Comparison of ENCODE assay signal across 14 cellular contexts in the genomic region with DNA sequence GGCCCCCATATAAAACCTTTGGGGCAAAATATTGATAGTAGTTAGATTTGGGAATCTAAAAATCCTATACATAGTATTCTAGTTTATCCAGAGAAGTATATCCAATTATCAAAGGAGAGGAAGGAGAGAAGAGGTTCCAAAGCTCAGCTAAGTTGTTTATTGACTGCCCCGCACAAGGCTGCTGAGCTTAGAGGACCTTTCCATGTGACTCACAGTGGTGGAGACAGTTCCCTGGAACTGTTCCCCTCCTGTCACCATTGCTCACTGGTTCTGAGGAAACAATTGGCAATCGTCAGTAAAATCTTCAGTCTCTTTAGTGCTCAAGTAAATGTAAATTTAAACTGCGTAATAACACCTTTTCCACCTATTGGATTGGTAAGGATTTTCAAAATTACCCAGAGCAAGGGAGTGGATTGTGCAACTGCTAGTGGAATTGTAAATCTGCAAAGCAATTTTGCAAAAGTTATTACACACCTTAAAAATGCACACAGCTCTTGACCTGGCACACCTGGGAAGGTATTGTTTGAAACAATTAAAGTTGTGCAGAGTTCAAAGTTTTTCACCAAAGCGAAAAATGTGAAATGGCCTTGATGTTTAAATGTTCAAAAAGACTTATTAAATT.
DNase-seq lines count a peak whose midpoint lies in the region; ATAC-seq and TF ChIP-seq lines count a peak whose summit lies in the region.
"Had no signal": no experiment of that assay in that cellular context is flagged by ENCODE, and none has a peak within 500 bp of the region (broad histone marks: within the 10 kb centered on the region; RNA-seq: fewer than 3 reads in every experiment).

No MANE protein-coding gene starts in this region.

- no peak for TF ChIP-seq CTCF in body of pancreas (IDR thresholded peaks at IDR 0.05)
- no peak for TF ChIP-seq CTCF in left lung (IDR thresholded peaks at IDR 0.05)
- no peak for TF ChIP-seq CTCF in thyroid gland (IDR thresholded peaks at IDR 0.05)

- no peaks in the 10 kb centered on the region for H3K36me3 ChIP-seq in body of pancreas (replicated peaks in 1 of 2; ENCODE audit: insufficient read depth in 1 of 2, low read depth in 2 of 2)
- H3K36me3 ChIP-seq in left lung = no peaks in the 10 kb centered on the region
- no peaks in the 10 kb centered on the region for H3K36me3 ChIP-seq in thyroid gland

- 68% methylated on average over 4 of the region's 4 CpGs for WGBS in body of pancreas, 2 donors
- 50 to 64% methylated on average over 4 of the region's 4 CpGs for WGBS in thyroid gland, 2 donors

- intact Hi-C loops in body of pancreas (cut with DNase I) = no loop called here
- intact Hi-C loops in left lung (cut with DNase I) = no loop called here
- intact Hi-C loops in thyroid gland (cut with DNase I) = no loop called here

- peak; percentile 59 for ATAC-seq in body of pancreas
- ATAC-seq in left lung = peak; percentile 77
- ATAC-seq: T-cell had no signal

- peaks cover 18% of the 10 kb centered on the region for H3K4me1 ChIP-seq in body of pancreas
- peaks cover 6 to 14% of the 10 kb centered on the region in 2 donors for H3K4me1 ChIP-seq in left lung
- H3K4me1 ChIP-seq in thyroid gland = no peaks in the 10 kb centered on the region
- H3K4me1 ChIP-seq: parathyroid adenoma had no signal

- DNase-seq in HuH-7.5 (ENCODE audit: low spot score) (peak; percentile 40), body of pancreas (peak in 3 of 4 donors; percentile 29 to 60 (median 41)), left lung (no peak), thyroid gland (peak; percentile 23 to 29), EL (no peak), caudate nucleus (lab: John Stamatoyannopoulos, UW) (no peak), NCI-H446 (lab: John Stamatoyannopoulos, UW) (no peak)
- DNase-seq: activated gamma-delta T cell; Calu3; left cardiac atrium; NCI-H2107; stimulated activated CD4-positive, alpha-beta T cell treated with anti-CD3 and anti-CD28 coated beads, Interleukin-4, amount 100 ng/mL, for 4 hours; T-cell had no signal

- H3K4me3 ChIP-seq in body of pancreas = no peak overlapping the region
- H3K4me3 ChIP-seq in left lung = no peak overlapping the region
- H3K4me3 ChIP-seq in thyroid gland (replicated peaks in 1 of 3) = no peak overlapping the region

- no peaks in the 10 kb centered on the region for H3K27me3 ChIP-seq in body of pancreas
- no peaks in the 10 kb centered on the region for H3K27me3 ChIP-seq in left lung
- H3K27me3 ChIP-seq in thyroid gland = no peaks in the 10 kb centered on the region

- no peak for TF ChIP-seq POLR2A in body of pancreas (IDR thresholded peaks at IDR 0.05)
- no peak for TF ChIP-seq POLR2A in thyroid gland (IDR thresholded peaks at IDR 0.05)

- no peak overlapping the region for H3K27ac ChIP-seq in body of pancreas
- no peak overlapping the region for H3K27ac ChIP-seq in left lung
- H3K27ac ChIP-seq in thyroid gland = no peak overlapping the region
- no peak overlapping the region for H3K27ac ChIP-seq in caudate nucleus (ENCODE audit: low read depth, low read length)
- H3K27ac ChIP-seq: parathyroid adenoma had no signal

- no peaks in the 10 kb centered on the region for H3K9me3 ChIP-seq in body of pancreas
- H3K9me3 ChIP-seq in left lung = no peaks in the 10 kb centered on the region
- H3K9me3 ChIP-seq in thyroid gland = no peaks in the 10 kb centered on the region

Comparison
In these comparisons a context has a peak if more than half of its experiments do, and no peak if none do; other contexts are left out.
1. DNase-seq: peak in HuH-7.5 (single experiment), body of pancreas (3 of 4) and thyroid gland (2 of 2); none in left lung (0 of 2), EL (single experiment), caudate nucleus (0 of 61) and NCI-H446 (0 of 2).